8 cellular contexts compared by ENCODE assay signal in the genomic region with DNA sequence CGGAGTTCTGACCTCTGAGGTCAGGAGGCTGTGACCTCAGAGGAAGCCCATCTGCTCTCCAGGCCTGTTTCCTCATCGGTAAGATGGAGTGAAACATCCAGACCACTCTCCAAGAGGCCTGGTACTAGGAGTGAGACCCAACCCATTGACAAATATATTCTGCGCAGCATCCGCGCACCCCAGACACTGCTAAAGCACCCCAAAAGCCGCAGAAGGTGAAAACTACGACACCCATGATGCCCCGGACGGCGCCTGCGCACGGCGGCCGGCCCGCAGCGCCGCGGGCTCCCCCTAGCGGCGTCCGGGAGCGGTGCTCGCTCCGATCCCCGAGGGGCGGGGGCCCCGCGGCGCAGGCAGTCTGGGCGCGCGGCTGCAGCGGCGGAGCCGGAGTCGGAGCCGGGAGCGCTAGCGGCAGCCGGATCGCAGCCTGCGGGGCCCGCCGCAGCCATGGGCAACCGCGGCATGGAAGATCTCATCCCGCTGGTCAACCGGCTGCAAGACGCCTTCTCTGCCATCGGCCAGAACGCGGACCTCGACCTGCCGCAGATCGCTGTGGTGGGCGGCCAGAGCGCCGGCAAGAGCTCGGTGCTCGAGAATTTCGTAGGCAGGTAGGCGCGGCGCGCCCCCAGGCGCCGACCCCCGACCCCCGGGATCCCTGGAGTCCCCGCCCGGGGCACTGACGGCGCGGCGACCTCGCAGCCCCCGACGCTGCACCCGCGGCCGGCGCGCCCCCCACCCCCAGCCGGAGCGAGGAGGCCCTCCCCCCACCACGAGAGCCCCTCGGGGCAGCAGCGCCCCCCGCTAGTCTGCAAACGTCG. TPM values are rescaled to one million over a fixed set of nuclear protein-coding genes. Genes with fewer than 3 reads are reported as not detected.
A peak's percentile ranks its signal among the peaks of the same experiment; 100 is the strongest.
DNase-seq lines count a peak whose midpoint lies in the region; ATAC-seq and TF ChIP-seq lines count a peak whose summit lies in the region.

A gene (plus strand): TSS at position 356 of the 818 bp plus-strand sequence. CDS start 92 bp downstream, at position 448.

- CTCF ChIA-PET in activated CD8-positive, alpha-beta T cell treated with anti-CD3 and anti-CD28 coated beads for 36 hours (lab: Charles Lee) = interaction anchor here (0.7 to 1.1 kb wide), 6 partner anchors 9 to 158 kb away, joined by 3 to 6 read pairs (median 4); a partner anchor contains a TSS

- H3K4me3 Mint-ChIP-seq in activated CD8-positive, alpha-beta T cell treated with anti-CD3 and anti-CD28 coated beads for 36 hours = peak within 1 kb of the TSS; percentile 62

- H3K4me1 ChIP-seq in effector memory CD4-positive, alpha-beta T cell (ENCODE audit: control insufficient read depth, insufficient read depth, low read length, poor library complexity, severe bottlenecking) = peaks cover 12% of the 10 kb centered on the region

- H3K27ac Mint-ChIP-seq in activated CD8-positive, alpha-beta T cell treated with anti-CD3 and anti-CD28 coated beads for 36 hours = peak within 1 kb of the TSS; percentile 77

- peaks cover 9% of the 10 kb centered on the region for H3K27me3 Mint-ChIP-seq in activated CD8-positive, alpha-beta T cell treated with anti-CD3 and anti-CD28 coated beads for 36 hours

- H3K9me3 Mint-ChIP-seq in activated CD8-positive, alpha-beta T cell treated with anti-CD3 and anti-CD28 coated beads for 36 hours = no peaks in the 10 kb centered on the region

- DNase-seq in NCI-H82 (lab: John Stamatoyannopoulos, UW) (peak; percentile 78), NCI-H82 treated with DMSO at 0.1 percent for 48 hours (lab: John Stamatoyannopoulos, UW; ENCODE audit: unreplicated experiment) (no peak), NCI-H510A (lab: John Stamatoyannopoulos, UW) (peak; percentile 39), medulla oblongata (ENCODE audit: extremely low spot score) (peak; percentile 64)
- DNase-seq in activated CD8-positive, alpha-beta T cell treated with anti-CD3 and anti-CD28 coated beads for 36 hours = peak; percentile 66
- DNase-seq in effector memory CD4-positive, alpha-beta T cell = peak; percentile 56 to 65 (median 58)
- DNase-seq in stimulated activated CD4-positive, alpha-beta T cell treated with anti-CD3 and anti-CD28 coated beads, TNF-alpha, amount 100 ng/mL, for 4 hours (ENCODE audit: low read depth in 3 of 3) = peak; percentile 36 to 54 (median 46)

- no peaks in the 10 kb centered on the region for H3K9me3 ChIP-seq in effector memory CD4-positive, alpha-beta T cell (ENCODE audit: control insufficient read depth, low read length)

- no peak within 1 kb of the TSS for H3K27ac ChIP-seq in effector memory CD4-positive, alpha-beta T cell (ENCODE audit: insufficient read depth, low read length, poor library complexity, severe bottlenecking)

- H3K4me1 Mint-ChIP-seq in activated CD8-positive, alpha-beta T cell treated with anti-CD3 and anti-CD28 coated beads for 36 hours (ENCODE audit: low read depth) = peaks cover 18% of the 10 kb centered on the region

- peak; percentile 70 for ATAC-seq in HG03064 (IDR thresholded peaks at IDR 0.05; ENCODE audit: low read depth, unreplicated experiment)
- ATAC-seq in activated CD8-positive, alpha-beta T cell treated with anti-CD3 and anti-CD28 coated beads for 36 hours = peak; percentile 94

- TF ChIP-seq CTCF in activated CD8-positive, alpha-beta T cell treated with anti-CD3 and anti-CD28 coated beads for 36 hours (IDR thresholded peaks at IDR 0.05) = peak; percentile 95

- peaks cover 11% of the 10 kb centered on the region for H3K27me3 ChIP-seq in effector memory CD4-positive, alpha-beta T cell (replicated peaks; ENCODE audit: control insufficient read depth, insufficient read depth, low read length, poor library complexity, severe bottlenecking)

- POLR2A ChIA-PET in activated CD8-positive, alpha-beta T cell treated with anti-CD3 and anti-CD28 coated beads for 36 hours (lab: Charles Lee) = interaction anchor here (1.9 kb wide), 1 partner anchor 13 kb away, joined by 8 read pairs; a partner anchor contains a TSS

- no peaks in the 10 kb centered on the region for H3K36me3 ChIP-seq in effector memory CD4-positive, alpha-beta T cell (ENCODE audit: control insufficient read depth, insufficient read depth, low read length)

- intact Hi-C loops in activated CD8-positive, alpha-beta T cell treated with anti-CD3 and anti-CD28 coated beads for 36 hours (cut with micrococcal nuclease) = no loop called here

- H3K36me3 Mint-ChIP-seq in activated CD8-positive, alpha-beta T cell treated with anti-CD3 and anti-CD28 coated beads for 36 hours (ENCODE audit: low read depth) = no peaks in the 10 kb centered on the region

- H3K4me3 ChIP-seq in effector memory CD4-positive, alpha-beta T cell (ENCODE audit: insufficient read depth, low read depth, low read length, poor library complexity, severe bottlenecking) = peak within 1 kb of the TSS; percentile 48

RNA-seq across cellular contexts. Expression of the gene that starts here (rescaled TPM):
- under 1 TPM; 0.36 to 0.59 TPM for total RNA-seq in activated CD8-positive, alpha-beta T cell treated with anti-CD3 and anti-CD28 coated beads for 36 hours

Comparison
In these comparisons a context has a peak if more than half of its experiments do, and no peak if none do; other contexts are left out.
1. Peak in DNase-seq and ATAC-seq in activated CD8-positive, alpha-beta T cell treated with anti-CD3 and anti-CD28 coated beads for 36 hours; RNA of the gene not detected or under 1 TPM.